In the genomic region with DNA sequence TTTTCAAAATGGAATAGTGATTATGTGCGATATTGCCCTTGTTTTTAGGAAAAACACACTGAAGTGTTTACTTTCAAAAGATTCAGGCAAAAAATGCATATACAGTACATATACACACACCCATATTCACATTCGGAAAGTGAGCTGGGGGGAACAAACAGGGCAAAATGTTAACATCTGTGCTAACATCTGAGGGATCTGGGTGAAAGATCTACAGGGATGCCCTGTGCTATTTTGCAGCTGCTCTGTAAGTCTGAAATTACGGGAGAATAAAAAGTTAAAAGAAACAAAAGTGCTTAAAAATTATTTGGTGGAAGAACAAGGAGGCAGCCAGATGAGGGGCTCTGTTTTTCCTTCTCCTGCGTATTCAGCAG, we compare ENCODE assay signal across 9 cellular contexts. TPM values are rescaled to one million over a fixed set of nuclear protein-coding genes. Genes with fewer than 3 reads are reported as not detected.
DNase-seq lines count a peak whose midpoint lies in the region; ATAC-seq, FAIRE-seq and TF ChIP-seq lines count a peak whose summit lies in the region.
"Had no signal": no experiment of that assay in that cellular context is flagged by ENCODE, and none has a peak within 500 bp of the region (broad histone marks: within the 10 kb centered on the region; RNA-seq: fewer than 3 reads in every experiment).

No MANE protein-coding gene starts in this region.

- H3K27me3 ChIP-seq in HUES64 (ENCODE audit: insufficient read depth, low read length) (peaks cover 14% of the 10 kb centered on the region), duodenal mucosa (ENCODE audit: control insufficient read depth in 1 of 2, insufficient read depth in 2 of 2, low read length in 2 of 2) (no peaks in the 10 kb centered on the region)
- H3K27me3 ChIP-seq in naive thymus-derived CD4-positive, alpha-beta T cell (ENCODE audit: control insufficient read depth in 2 of 2, insufficient read depth in 2 of 2, low read length in 2 of 2) = no peaks in the 10 kb centered on the region
- H3K27me3 ChIP-seq in CD4-positive, alpha-beta memory T cell (ENCODE audit: insufficient read depth, low read length) = no peaks in the 10 kb centered on the region

- no peak for TF ChIP-seq POLR2A in GM12891 (IDR thresholded peaks at IDR 0.05; ENCODE audit: low read depth, low read length)

- WGBS in HUES64 = 44% methylated on average over 4 of the region's 4 CpGs

- H3K36me3 ChIP-seq in HUES64 (ENCODE audit: insufficient read depth, low read length) (0 out of 2 replicates have a peak, but pooled peaks cover 3% of the 10 kb centered on the region), duodenal mucosa (ENCODE audit: control insufficient read depth in 1 of 2, insufficient read depth in 2 of 2, low read length in 2 of 2) (peaks cover 0 to 32% of the 10 kb centered on the region in 2 donors)
- no peaks in the 10 kb centered on the region for H3K36me3 ChIP-seq in naive thymus-derived CD4-positive, alpha-beta T cell (ENCODE audit: control insufficient read depth in 2 of 3, insufficient read depth in 3 of 3, low read length in 3 of 3)
- no peaks in the 10 kb centered on the region for H3K36me3 ChIP-seq in CD4-positive, alpha-beta memory T cell (ENCODE audit: insufficient read depth, low read length)

- ATAC-seq in naive thymus-derived CD4-positive, alpha-beta T cell = no peak
- no peak for ATAC-seq in left colon
- ATAC-seq in HG03196 (IDR thresholded peaks at IDR 0.05; ENCODE audit: unreplicated experiment) = no peak

- H3K9me3 Mint-ChIP-seq in naive thymus-derived CD4-positive, alpha-beta T cell = no peaks in the 10 kb centered on the region
- H3K9me3 Mint-ChIP-seq in CD4-positive, alpha-beta memory T cell = no peaks in the 10 kb centered on the region

- no peak for DNase-seq in naive thymus-derived CD4-positive, alpha-beta T cell
- DNase-seq in left colon (no peak), GM12891 (ENCODE audit: insufficient read length, low spot score) (no peak)
- DNase-seq in CD4-positive, alpha-beta memory T cell = no peak
- DNase-seq: hippocampal formation had no signal

- peaks cover 0 to 4% (median 0%) of the 10 kb centered on the region in 5 donors for H3K36me3 Mint-ChIP-seq in naive thymus-derived CD4-positive, alpha-beta T cell
- no peaks in the 10 kb centered on the region for H3K36me3 Mint-ChIP-seq in CD4-positive, alpha-beta memory T cell

- H3K4me1 ChIP-seq in HUES64 (ENCODE audit: insufficient read depth, low read length) (peaks cover 8% of the 10 kb centered on the region), duodenal mucosa (ENCODE audit: control insufficient read depth in 1 of 2, insufficient read depth in 2 of 2, low read length in 2 of 2) (peaks cover 26 to 27% of the 10 kb centered on the region in 2 donors)
- no peaks in the 10 kb centered on the region for H3K4me1 ChIP-seq in naive thymus-derived CD4-positive, alpha-beta T cell (ENCODE audit: control insufficient read depth in 2 of 2, insufficient read depth in 2 of 2, low read length in 2 of 2)
- no peaks in the 10 kb centered on the region for H3K4me1 ChIP-seq in CD4-positive, alpha-beta memory T cell (ENCODE audit: insufficient read depth, low read length)

- no peak for TF ChIP-seq CTCF in 22Rv1 (IDR thresholded peaks at IDR 0.05)

- peak overlapping the region; percentile 83 for H3K4me3 ChIP-seq in HUES64 (ENCODE audit: low read length)
- peak overlapping the region; percentile 68 to 80 for H3K4me3 ChIP-seq in duodenal mucosa (ENCODE audit: low read depth in 1 of 2, low read length in 2 of 2)
- no peak overlapping the region for H3K4me3 ChIP-seq in naive thymus-derived CD4-positive, alpha-beta T cell (ENCODE audit: low read length)
- no peak overlapping the region for H3K4me3 ChIP-seq in CD4-positive, alpha-beta memory T cell (ENCODE audit: low read length in 2 of 2)

- H3K9ac ChIP-seq in HUES64 (ENCODE audit: low read depth, low read length) (peak overlapping the region; percentile 78; the same call in 1 of the 2 replicates), duodenal mucosa (ENCODE audit: low read depth in 1 of 2, low read length in 2 of 2) (peak overlapping the region; percentile 72 to 75)

- no peak for FAIRE-seq in GM12891 (lab: Jason Lieb, UNC)

- H3K27ac ChIP-seq in 22Rv1 (peak overlapping the region; percentile 71), HUES64 (ENCODE audit: low read depth, low read length) (no peak overlapping the region), duodenal mucosa (ENCODE audit: low read depth, low read length) (no peak overlapping the region)
- no peak overlapping the region for H3K27ac ChIP-seq in naive thymus-derived CD4-positive, alpha-beta T cell (ENCODE audit: low read depth, low read length)
- H3K27ac ChIP-seq in CD4-positive, alpha-beta memory T cell (ENCODE audit: low read depth, low read length) = no peak overlapping the region

- no peaks in the 10 kb centered on the region for H3K9me3 ChIP-seq in HUES64 (ENCODE audit: insufficient read depth, low read depth, low read length)
- H3K9me3 ChIP-seq in duodenal mucosa (ENCODE audit: control insufficient read depth in 1 of 2, low read length in 2 of 2) = no peaks in the 10 kb centered on the region
- H3K9me3 ChIP-seq in naive thymus-derived CD4-positive, alpha-beta T cell (ENCODE audit: control insufficient read depth in 2 of 3, low read length in 3 of 3) = no peaks in the 10 kb centered on the region
- no peaks in the 10 kb centered on the region for H3K9me3 ChIP-seq in CD4-positive, alpha-beta memory T cell (ENCODE audit: control insufficient read depth in 1 of 2, low read length in 2 of 2)

- peaks cover 2 to 16% (median 6%) of the 10 kb centered on the region in 7 donors for H3K4me1 Mint-ChIP-seq in naive thymus-derived CD4-positive, alpha-beta T cell
- peaks cover 2 to 9% (median 3%) of the 10 kb centered on the region in 4 donors for H3K4me1 Mint-ChIP-seq in CD4-positive, alpha-beta memory T cell

- H3K27ac Mint-ChIP-seq in naive thymus-derived CD4-positive, alpha-beta T cell = peak overlapping the region in 2 of 9 donors; percentile 46 to 60
- no peak overlapping the region for H3K27ac Mint-ChIP-seq in CD4-positive, alpha-beta memory T cell

- peaks cover 17 to 41% (median 20%) of the 10 kb centered on the region in 5 donors for H3K27me3 Mint-ChIP-seq in naive thymus-derived CD4-positive, alpha-beta T cell
- H3K27me3 Mint-ChIP-seq in CD4-positive, alpha-beta memory T cell = peaks cover 18 to 20% of the 10 kb centered on the region in 2 donors

- intact Hi-C loops in naive thymus-derived CD4-positive, alpha-beta T cell (cut with micrococcal nuclease) = no loop called here
- intact Hi-C loops in left colon (cut with DNase I, micrococcal nuclease) = no loop called here
- intact Hi-C loops in CD4-positive, alpha-beta memory T cell (cut with micrococcal nuclease) = no loop called here

- POLR2A ChIA-PET in naive thymus-derived CD4-positive, alpha-beta T cell (lab: Charles Lee) = no interaction called here
- POLR2A ChIA-PET in CD4-positive, alpha-beta memory T cell (lab: Charles Lee; ENCODE audit: partially characterized antibody) = no interaction called here

- CTCF ChIA-PET in naive thymus-derived CD4-positive, alpha-beta T cell (lab: Charles Lee) = no interaction called here
- CTCF ChIA-PET in CD4-positive, alpha-beta memory T cell (lab: Charles Lee; ENCODE audit: partially characterized antibody) = no interaction called here

- peak overlapping the region; percentile 8 to 78 (median 58) for H3K4me3 Mint-ChIP-seq in naive thymus-derived CD4-positive, alpha-beta T cell
- peak overlapping the region in 4 of 8 donors; percentile 1 to 64 (median 38) for H3K4me3 Mint-ChIP-seq in CD4-positive, alpha-beta memory T cell

TF ChIP-seq in GM12891, 5 proteins besides CTCF, POLR2A, EP300 and RAD21:
- no peak for TF ChIP-seq SPI1 (IDR thresholded peaks at IDR 0.05; ENCODE audit: low read depth, low read length)
- no peak for TF ChIP-seq PAX5 (IDR thresholded peaks at IDR 0.05; ENCODE audit: insufficient read depth, low read length, severe bottlenecking)
- TF ChIP-seq POU2F2 (IDR thresholded peaks at IDR 0.05; ENCODE audit: low read depth, low read length) = no peak
- TF ChIP-seq POLR2AphosphoS5 (IDR thresholded peaks at IDR 0.05; ENCODE audit: low read depth, low read length) = no peak
- no peak for TF ChIP-seq TAF1 (IDR thresholded peaks at IDR 0.05; ENCODE audit: low read depth, low read length)

RNA-seq across cellular contexts. Expression of a gene that starts 0.9 kb away (rescaled TPM):
- polyA plus RNA-seq in HUES64 (2013, experiment 1 of 2) = 61.8 TPM
- polyA plus RNA-seq in HUES64 (2013, experiment 2 of 2) = 82.4 TPM
- total RNA-seq in naive thymus-derived CD4-positive, alpha-beta T cell = 100 to 1,000 TPM in 1 of 5 experiments, 10 to 100 TPM in 3, 1 to 10 TPM in 1; 1.7 to 520 (median 22.2) TPM
- 1 to 10 TPM; 2.5 to 5.5 TPM for polyA plus RNA-seq in naive thymus-derived CD4-positive, alpha-beta T cell
- total RNA-seq in left colon = 1,000 to 10,000 TPM in 1 of 2 donors, 100 to 1,000 TPM in 1; 863 to 1,131 TPM
- total RNA-seq in CD4-positive, alpha-beta memory T cell = 1 to 10 TPM; 8.1 to 8.3 TPM
- 1 to 10 TPM in 1 of 2 donors, under 1 TPM in 1; 0.31 to 4.2 TPM for polyA plus RNA-seq in CD4-positive, alpha-beta memory T cell
- 27.7 TPM for polyA plus RNA-seq in GM12891 (2012; ENCODE audit: low read depth, missing spikeins)

RNA-seq across cellular contexts. Expression of a gene that starts 31.2 kb away (rescaled TPM):
- not detected for polyA plus RNA-seq in HUES64 (2013, experiment 1 of 2)
- polyA plus RNA-seq in HUES64 (2013, experiment 2 of 2) = not detected
- total RNA-seq in naive thymus-derived CD4-positive, alpha-beta T cell = not detected
- not detected for polyA plus RNA-seq in naive thymus-derived CD4-positive, alpha-beta T cell
- total RNA-seq in left colon = not detected
- not detected for total RNA-seq in CD4-positive, alpha-beta memory T cell
- polyA plus RNA-seq in CD4-positive, alpha-beta memory T cell = not detected
- not detected for polyA plus RNA-seq in GM12891 (2012; ENCODE audit: low read depth, missing spikeins)

RNA-seq across cellular contexts. Expression of a gene that starts 51.9 kb away (rescaled TPM):
- polyA plus RNA-seq in HUES64 (2013, experiment 1 of 2) = 0.40 TPM
- polyA plus RNA-seq in HUES64 (2013, experiment 2 of 2) = not detected
- not detected for total RNA-seq in naive thymus-derived CD4-positive, alpha-beta T cell
- polyA plus RNA-seq in naive thymus-derived CD4-positive, alpha-beta T cell = not detected
- not detected for total RNA-seq in left colon
- not detected for total RNA-seq in CD4-positive, alpha-beta memory T cell
- not detected for polyA plus RNA-seq in CD4-positive, alpha-beta memory T cell
- not detected for polyA plus RNA-seq in GM12891 (2012; ENCODE audit: low read depth, missing spikeins)

Comparison
In these comparisons a context has a peak if more than half of its experiments do, and no peak if none do; other contexts are left out.
1. H3K4me3 ChIP-seq: peak in HUES64 (single experiment) and duodenal mucosa (2 of 2); none in naive thymus-derived CD4-positive, alpha-beta T cell (single experiment) and CD4-positive, alpha-beta memory T cell (0 of 2).